8 cellular contexts compared by ENCODE assay signal in genomic region chr2:47043142-47043890, GRCh38.
DNase-seq lines count a peak whose midpoint lies in the region; ATAC-seq, FAIRE-seq and TF ChIP-seq lines count a peak whose summit lies in the region.

No MANE protein-coding gene starts in this region.

- in situ Hi-C loops in HepG2 (cut with HindIII; ENCODE audit: extremely low pct_ligation_motif_present, low pct_unique_long_range_greater_than_20kb) = no loop called here

- no peaks in the 10 kb centered on the region for H3K9me3 ChIP-seq in BE2C
- no peaks in the 10 kb centered on the region for H3K9me3 ChIP-seq in MG63
- H3K9me3 ChIP-seq in HepG2 (ENCODE audit: low read length) = no peaks in the 10 kb centered on the region

- H3K4me3 ChIP-seq in BE2C (ENCODE audit: low read depth, low read length) (peak overlapping the region; percentile 31), MG63 (0 out of 2 replicates have a peak overlapping the region, but pooled peaks have one; percentile 8), HepG2 (replicated peaks in 1 of 3; ENCODE audit: insufficient read depth in 1 of 3, low read depth in 2 of 3, low read length in 3 of 3) (0 out of 6 replicates have a peak overlapping the region, but pooled peaks of 1 of the 3 experiments have one; percentile 3)

- H3K27ac ChIP-seq in caudate nucleus (ENCODE audit: low read depth, low read length) (peak overlapping the region; percentile 85), HepG2 (ENCODE audit: extremely low read length, insufficient read depth, low read length) (peak overlapping the region; percentile 52)

- H2AFZ ChIP-seq in HepG2 (ENCODE audit: low read length) = no peak overlapping the region

- BruUV-seq in HepG2 (replicated peaks; lab: Mats Ljungman, UMichigan) = no TSS peak

- peaks cover 50% of the 10 kb centered on the region for H3K4me1 Mint-ChIP-seq in type B pancreatic cell (ENCODE audit: unreplicated experiment)

- FAIRE-seq in HepG2 (lab: Jason Lieb, UNC) = peak; percentile 15
- FAIRE-seq in GM19239 (lab: Jason Lieb, UNC) = no peak

- H3K27me3 Mint-ChIP-seq in type B pancreatic cell = no peaks in the 10 kb centered on the region

- peak; percentile 27; the same call in 1 of the 2 replicates for TF ChIP-seq RAD21 in HepG2 (CRISPR knock-in tag; IDR thresholded peaks at IDR 0.05)

- POLR2A ChIA-PET in HepG2 (lab: Yijun Ruan, JAX) = interaction anchor here (0.6 to 1.8 kb wide), 6 partner anchors 11 to 302 kb away, joined by 3 to 9 read pairs (median 4); no protein-coding TSS in a partner anchor

- peak overlapping the region; percentile 58 for H3K4me3 Mint-ChIP-seq in type B pancreatic cell

- peak overlapping the region; percentile 45 for H3K9ac ChIP-seq in HepG2 (ENCODE audit: insufficient read depth, low read depth, low read length)

- H3K27ac Mint-ChIP-seq in type B pancreatic cell = peak overlapping the region; percentile 83

- DNase-seq in BE2C = peak; percentile 92
- DNase-seq in MG63 = peak; percentile 96
- DNase-seq in caudate nucleus (lab: John Stamatoyannopoulos, UW) = peak in 23 of 61 donors; percentile 16 to 52 (median 33)
- peak; percentile 79 for DNase-seq in HepG2 (ENCODE audit: low spot score)
- no peak for DNase-seq in type B pancreatic cell (ENCODE audit: extremely low spot score, unreplicated experiment)
- DNase-seq in cerebellar cortex (ENCODE audit: low spot score) = no peak
- no peak for DNase-seq in GM19239 (ENCODE audit: insufficient read length, low spot score)

- no peaks in the 10 kb centered on the region for H3K79me2 ChIP-seq in HepG2 (ENCODE audit: insufficient read depth, low read length)

- 0 out of 2 replicates have a peak, but pooled peaks have one; percentile 12 for TF ChIP-seq CTCF in BE2C (IDR thresholded peaks at IDR 0.05; ENCODE audit: low read depth, low read length)
- peak; percentile 60 for TF ChIP-seq CTCF in HepG2 (CRISPR knock-in tag; IDR thresholded peaks at IDR 0.05)
- TF ChIP-seq CTCF in type B pancreatic cell (conservative IDR thresholded peaks at IDR 0.05) = no peak

- CTCF ChIA-PET in HepG2 (lab: Yijun Ruan, JAX; ENCODE audit: low intra/inter-chr PET ratio, low total read pairs) = no interaction called here

- H3K4me1 ChIP-seq in BE2C (peaks cover 59% of the 10 kb centered on the region), HepG2 (ENCODE audit: insufficient read depth, low read length) (peaks cover 60% of the 10 kb centered on the region)

- H3K27me3 ChIP-seq in BE2C = no peaks in the 10 kb centered on the region
- H3K27me3 ChIP-seq in MG63 = no peaks in the 10 kb centered on the region
- no peaks in the 10 kb centered on the region for H3K27me3 ChIP-seq in HepG2 (ENCODE audit: control insufficient read depth in 1 of 2, insufficient read depth in 2 of 2, low read length in 2 of 2)

- peak; percentile 79 for ATAC-seq in HepG2
- no peak for ATAC-seq in HG03460 (IDR thresholded peaks at IDR 0.05; ENCODE audit: unreplicated experiment)

- TF ChIP-seq POLR2A in HepG2 (IDR thresholded peaks at IDR 0.05; ENCODE audit: insufficient read depth in 1 of 2, low read depth in 2 of 2, low read length in 2 of 2) = no peak

- peaks cover 6% of the 10 kb centered on the region for H3K36me3 Mint-ChIP-seq in type B pancreatic cell

- WGBS in HepG2 (ENCODE audit: low lambda C conversion rate) = 41% methylated on average over 8 of the region's 8 CpGs

- no peaks in the 10 kb centered on the region for H3K9me3 Mint-ChIP-seq in type B pancreatic cell

- H3K4me2 ChIP-seq in HepG2 (ENCODE audit: low read depth, low read length) = peak overlapping the region; percentile 42

- intact Hi-C loops in HepG2 (cut with micrococcal nuclease; ENCODE audit: unreplicated experiment) = no loop called here

- TF ChIP-seq EP300 in HepG2 (IDR thresholded peaks at IDR 0.05; ENCODE audit: low read depth in 2 of 2, low read length in 2 of 2) (no peak; a peak in 2 of 4 replicates), HepG2 (CRISPR knock-in tag; IDR thresholded peaks at IDR 0.05; ENCODE audit: borderline replicate concordance) (0 out of 2 replicates have a peak, but pooled peaks have one; percentile 58)

- no peaks in the 10 kb centered on the region for H3K36me3 ChIP-seq in BE2C
- H3K36me3 ChIP-seq in MG63 = peaks cover 49% of the 10 kb centered on the region
- peaks cover 21 to 37% of the 10 kb centered on the region in 2 experiments for H3K36me3 ChIP-seq in HepG2 (replicated peaks in 1 of 2; ENCODE audit: control insufficient read depth in 1 of 2, insufficient read depth in 2 of 2, low read length in 2 of 2)

- H4K20me1 ChIP-seq in HepG2 (ENCODE audit: insufficient read depth, low read length) = no peaks in the 10 kb centered on the region

TF ChIP-seq in HepG2, 621 proteins besides CTCF, POLR2A, EP300 and RAD21 (continues in another document):
- TF ChIP-seq PHF20 (CRISPR knock-in tag; IDR thresholded peaks at IDR 0.05) = no peak; the same call in 1 of the 2 replicates
- peak; percentile 83 for TF ChIP-seq HDAC2 (CRISPR knock-in tag; IDR thresholded peaks at IDR 0.05)
- TF ChIP-seq E2F2 (CRISPR knock-in tag; IDR thresholded peaks at IDR 0.05; ENCODE audit: borderline replicate concordance) = no peak
- 0 out of 2 replicates have a peak, but pooled peaks have one; percentile 13 for TF ChIP-seq ELF1 (CRISPR knock-in tag; IDR thresholded peaks at IDR 0.05)
- peak; percentile 57 for TF ChIP-seq ZGPAT (CRISPR knock-in tag; IDR thresholded peaks at IDR 0.05)
- peak; percentile 74 for TF ChIP-seq ZSCAN31 (CRISPR knock-in tag; IDR thresholded peaks at IDR 0.05; ENCODE audit: low read depth)
- TF ChIP-seq ELF3 (CRISPR knock-in tag; IDR thresholded peaks at IDR 0.05) = peak; percentile 67; the same call in 1 of the 2 replicates
- peak; percentile 15; the same call in 1 of the 2 replicates for TF ChIP-seq ZNF264 (CRISPR knock-in tag; IDR thresholded peaks at IDR 0.05)
- 0 out of 2 replicates have a peak, but pooled peaks have one; percentile 10 for TF ChIP-seq MTERF4 (CRISPR knock-in tag; IDR thresholded peaks at IDR 0.05)
- TF ChIP-seq ZEB1 (IDR thresholded peaks at IDR 0.05; ENCODE audit: insufficient replicate concordance, low read depth) = peak; percentile 66
- TF ChIP-seq ZBTB49 (CRISPR knock-in tag; IDR thresholded peaks at IDR 0.05; ENCODE audit: borderline replicate concordance) = no peak
- 0 out of 2 replicates have a peak, but pooled peaks have one; percentile 67 for TF ChIP-seq ZNF580 (CRISPR knock-in tag; IDR thresholded peaks at IDR 0.05; ENCODE audit: borderline replicate concordance, low read depth)
- TF ChIP-seq PPARG (CRISPR knock-in tag; conservative IDR thresholded peaks at IDR 0.05) = 0 out of 2 replicates have a peak, but pooled peaks have one; percentile 32
- 0 out of 2 replicates have a peak, but pooled peaks have one; percentile 42 for TF ChIP-seq ZNF329 (CRISPR knock-in tag; IDR thresholded peaks at IDR 0.05; ENCODE audit: low read depth)
- peak; percentile 31; the same call in 1 of the 2 replicates for TF ChIP-seq FOXO1 (CRISPR knock-in tag; IDR thresholded peaks at IDR 0.05)

Comparison
In these comparisons a context has a peak if more than half of its experiments do, and no peak if none do; other contexts are left out.
1. DNase-seq: peak in BE2C (single experiment), MG63 (single experiment) and HepG2 (single experiment); none in type B pancreatic cell (single experiment), cerebellar cortex (single experiment) and GM19239 (single experiment).